ENCODE assay signal across 21 cellular contexts in genomic region chr10:95628786-95629185, GRCh38. TPM values are rescaled to one million over a fixed set of nuclear protein-coding genes. Genes with fewer than 3 reads are reported as not detected.
DNase-seq lines count a peak whose midpoint lies in the region; ATAC-seq, FAIRE-seq and TF ChIP-seq lines count a peak whose summit lies in the region.
"Had no signal": no experiment of that assay in that cellular context is flagged by ENCODE, and none has a peak within 500 bp of the region (broad histone marks: within the 10 kb centered on the region; RNA-seq: fewer than 3 reads in every experiment).

No MANE protein-coding gene starts in this region.

- POLR2A ChIA-PET in CD8-positive, alpha-beta T cell (lab: Charles Lee), result no interaction called here
- POLR2A ChIA-PET in HEK293T (lab: Yijun Ruan, JAX), result no interaction called here

- peaks cover 92% of the 10 kb centered on the region for H3K36me3 Mint-ChIP-seq in CD8-positive, alpha-beta T cell

- intact Hi-C loops in CD8-positive, alpha-beta T cell (cut with DNase I, micrococcal nuclease), result no loop called here
- intact Hi-C loops in Right ventricle myocardium superior (cut with DNase I) (no loop called here), aorta (cut with DNase I) (no loop called here)

- peak; percentile 33 for FAIRE-seq in GM12892 (lab: Jason Lieb, UNC)

- no peak overlapping the region for H3K27ac Mint-ChIP-seq in CD8-positive, alpha-beta T cell
- H3K27ac Mint-ChIP-seq: activated T-helper 2 cell treated with anti-CD3 and anti-CD28 coated beads, Interferon-gamma antibody, Interleukin-2, Interleukin-4, amounts not matched to agents 10 μg/mL and 5 μg/mL and 100 μg/mL, durations not matched to agents 14 hours and 24 hours and 36 hours; HFFc6; neural progenitor cell had no signal

- H3K27ac ChIP-seq in hepatocyte (peak overlapping the region; percentile 89), aorta (ENCODE audit: low read depth in 1 of 2, low read length in 2 of 2) (no peak overlapping the region)
- H3K27ac ChIP-seq in CD8-positive, alpha-beta T cell (ENCODE audit: low read depth, low read length), result no peak overlapping the region
- H3K27ac ChIP-seq: neural progenitor cell, right atrium auricular region, VCaP had no signal

- TF ChIP-seq POLR2A in GM12892 (IDR thresholded peaks at IDR 0.05; ENCODE audit: low read depth, low read length), result no peak

- no peaks in the 10 kb centered on the region for H3K9me3 Mint-ChIP-seq in CD8-positive, alpha-beta T cell
- H3K9me3 Mint-ChIP-seq: activated T-helper 2 cell treated with anti-CD3 and anti-CD28 coated beads, Interferon-gamma antibody, Interleukin-2, Interleukin-4, amounts not matched to agents 10 μg/mL and 5 μg/mL and 100 μg/mL, durations not matched to agents 14 hours and 24 hours and 36 hours; central memory CD8-positive, alpha-beta T cell; HFFc6; neural progenitor cell had no signal

- DNase-seq in GM12892 (ENCODE audit: insufficient read length) (no peak), SW480 (ENCODE audit: low spot score) (peak; percentile 70), hepatocyte (ENCODE audit: low spot score) (peak; percentile 66), retinal pigment epithelial cell (ENCODE audit: low read depth) (peak; percentile 12), Right ventricle myocardium superior (no peak), aorta (no peak), HEK293T (ENCODE audit: extremely low spot score) (no peak)
- DNase-seq in CD8-positive, alpha-beta T cell, result no peak
- DNase-seq: foreskin melanocyte; HFFc6; NCI-H1048; NCI-H2107; NCI-H748 treated with DMSO at 0.1 percent for 48 hours; stimulated activated CD4-positive, alpha-beta T cell treated with anti-CD3 and anti-CD28 coated beads, Interleukin-2, amount 100 ng/mL, for 24 hours; substantia nigra had no signal

- CTCF ChIA-PET in CD8-positive, alpha-beta T cell (lab: Charles Lee), result interaction anchor here (1.0 kb wide), 1 partner anchor 198 kb away, joined by 3 read pairs; no protein-coding TSS in a partner anchor
- CTCF ChIA-PET in HEK293T (lab: Yijun Ruan, JAX), result no interaction called here

- WGBS in hepatocyte (ENCODE audit: low lambda C conversion rate, missing lambda C conversion rate), result 54% methylated on average over 1 of the region's 1 CpG
- WGBS in aorta, 2 donors, result 85 to 86% methylated on average over 1 of the region's 1 CpG

- no peaks in the 10 kb centered on the region for H3K4me1 Mint-ChIP-seq in CD8-positive, alpha-beta T cell (ENCODE audit: low read depth)
- H3K4me1 Mint-ChIP-seq: central memory CD8-positive, alpha-beta T cell; neural progenitor cell had no signal

- no peak overlapping the region for H3K4me3 Mint-ChIP-seq in CD8-positive, alpha-beta T cell
- H3K4me3 Mint-ChIP-seq: central memory CD8-positive, alpha-beta T cell; HFFc6; neural progenitor cell had no signal

- H3K27me3 Mint-ChIP-seq in CD8-positive, alpha-beta T cell (ENCODE audit: low read depth), result no peaks in the 10 kb centered on the region
- H3K27me3 Mint-ChIP-seq: central memory CD8-positive, alpha-beta T cell had no signal

- H3K79me2 ChIP-seq in hepatocyte, result no peaks in the 10 kb centered on the region

- no peak overlapping the region for H3K4me3 ChIP-seq in hepatocyte
- H3K4me3 ChIP-seq in retinal pigment epithelial cell (ENCODE audit: low read length), result no peak overlapping the region
- no peak overlapping the region for H3K4me3 ChIP-seq in CD8-positive, alpha-beta T cell (ENCODE audit: low read depth, low read length)
- no peak overlapping the region for H3K4me3 ChIP-seq in aorta (ENCODE audit: low read length in 2 of 2)
- H3K4me3 ChIP-seq: lung, neural progenitor cell, right atrium auricular region had no signal

- ATAC-seq in CD8-positive, alpha-beta T cell, result no peak
- ATAC-seq in Right ventricle myocardium superior (ENCODE audit: poor library complexity) (no peak), aorta (ENCODE audit: low FRiP score) (no peak)

- no peaks in the 10 kb centered on the region for H3K36me3 ChIP-seq in hepatocyte (replicated peaks; ENCODE audit: insufficient read depth, low read depth)
- H3K36me3 ChIP-seq in CD8-positive, alpha-beta T cell (ENCODE audit: insufficient read depth, low read length), result peaks cover 9% of the 10 kb centered on the region
- H3K36me3 ChIP-seq in aorta (ENCODE audit: control insufficient read depth in 1 of 2, insufficient read depth in 2 of 2, low read length in 1 of 2), result peaks cover 12 to 24% of the 10 kb centered on the region in 2 donors

- H3K4me1 ChIP-seq in hepatocyte (ENCODE audit: insufficient read depth) (peaks cover 22% of the 10 kb centered on the region), aorta (ENCODE audit: control insufficient read depth in 1 of 2, insufficient read depth in 2 of 2, low read length in 2 of 2) (no peaks in the 10 kb centered on the region)
- no peaks in the 10 kb centered on the region for H3K4me1 ChIP-seq in CD8-positive, alpha-beta T cell (ENCODE audit: insufficient read depth, low read length)
- H3K4me1 ChIP-seq: neural progenitor cell, right atrium auricular region had no signal

- no peak overlapping the region for H2AFZ ChIP-seq in hepatocyte
- H2AFZ ChIP-seq: neural progenitor cell had no signal

- H3K4me2 ChIP-seq in hepatocyte, result peak overlapping the region; percentile 26
- H3K4me2 ChIP-seq: neural progenitor cell had no signal

- no peak for TF ChIP-seq CTCF in hepatocyte (IDR thresholded peaks at IDR 0.05; ENCODE audit: poor library complexity)
- no peak for TF ChIP-seq CTCF in retinal pigment epithelial cell (conservative IDR thresholded peaks at IDR 0.05; ENCODE audit: low read depth, low read length)
- TF ChIP-seq CTCF in CD8-positive, alpha-beta T cell (IDR thresholded peaks at IDR 0.05), result no peak

- H3K27me3 ChIP-seq in hepatocyte, result no peaks in the 10 kb centered on the region
- H3K27me3 ChIP-seq in CD8-positive, alpha-beta T cell (ENCODE audit: insufficient read depth, low read length), result no peaks in the 10 kb centered on the region
- no peaks in the 10 kb centered on the region for H3K27me3 ChIP-seq in aorta (ENCODE audit: control insufficient read depth in 1 of 2, insufficient read depth in 2 of 2, low read length in 1 of 2)
- H3K27me3 ChIP-seq: neural progenitor cell, right atrium auricular region had no signal

- no peaks in the 10 kb centered on the region for H4K20me1 ChIP-seq in hepatocyte (ENCODE audit: insufficient read depth, poor library complexity, severe bottlenecking)

- H3K9me2 ChIP-seq in hepatocyte (replicated peaks; ENCODE audit: insufficient read depth), result no peaks in the 10 kb centered on the region

- H3K9me3 ChIP-seq in hepatocyte (ENCODE audit: low read depth), result no peaks in the 10 kb centered on the region
- no peaks in the 10 kb centered on the region for H3K9me3 ChIP-seq in CD8-positive, alpha-beta T cell (ENCODE audit: low read length)
- no peaks in the 10 kb centered on the region for H3K9me3 ChIP-seq in aorta (ENCODE audit: control insufficient read depth, low read length)
- H3K9me3 ChIP-seq: right atrium auricular region had no signal

TF ChIP-seq in HEK293T, 16 proteins besides CTCF, POLR2A, EP300 and RAD21:
- no peak for TF ChIP-seq FOXA1 (IDR thresholded peaks at IDR 0.05)
- no peak for TF ChIP-seq PKNOX1 (IDR thresholded peaks at IDR 0.05)
- no peak for TF ChIP-seq SP1 (IDR thresholded peaks at IDR 0.05)
- no peak for TF ChIP-seq ARNT (IDR thresholded peaks at IDR 0.05)
- TF ChIP-seq LEF1 (IDR thresholded peaks at IDR 0.05; ENCODE audit: borderline replicate concordance), result no peak
- TF ChIP-seq ZNF384 (IDR thresholded peaks at IDR 0.05), result no peak
- no peak for TF ChIP-seq SUZ12 (IDR thresholded peaks at IDR 0.05)
- no peak for TF ChIP-seq ELF4 (IDR thresholded peaks at IDR 0.05)
- TF ChIP-seq TARDBP (IDR thresholded peaks at IDR 0.05), result no peak
- TF ChIP-seq FOXK2 (IDR thresholded peaks at IDR 0.05), result no peak
- no peak for TF ChIP-seq FOXM1 (IDR thresholded peaks at IDR 0.05; ENCODE audit: borderline replicate concordance)

RNA-seq across cellular contexts. Expression of gene ALDH18A1, which starts 27.7 kb away (rescaled TPM):
- 57.3 TPM for polyA plus RNA-seq in GM12892 (2012; ENCODE audit: missing spikeins)
- total RNA-seq in hepatocyte, result 136 and 168 TPM in 2 replicates
- 105 and 106 TPM in 2 replicates for polyA plus RNA-seq in hepatocyte
- 10 to 100 TPM in 1 of 2 experiments, 1 to 10 TPM in 1; 8.3 to 11.4 TPM for total RNA-seq in CD8-positive, alpha-beta T cell
- total RNA-seq in Right ventricle myocardium superior, result 9.7 TPM
- total RNA-seq in aorta, result 10 to 100 TPM; 45.4 to 50.8 TPM
- polyA plus RNA-seq in aorta, result 10 to 100 TPM; 12.1 to 16.2 TPM

Comparison
In these comparisons a context has a peak if more than half of its experiments do, and no peak if none do; other contexts are left out.
1. DNase-seq: peak in SW480 (single experiment), hepatocyte (single experiment) and retinal pigment epithelial cell (single experiment); none in GM12892 (single experiment), CD8-positive, alpha-beta T cell (0 of 7), Right ventricle myocardium superior (single experiment), aorta (0 of 2) and HEK293T (single experiment).